Comparison of ENCODE assay signal across 13 cellular contexts in genomic region chr20:43913291-43914025, GRCh38. TPM values are rescaled to one million over a fixed set of nuclear protein-coding genes. Genes with fewer than 3 reads are reported as not detected.
A peak's percentile ranks its signal among the peaks of the same experiment; 100 is the strongest.
DNase-seq lines count a peak whose midpoint lies in the region; ATAC-seq, FAIRE-seq and TF ChIP-seq lines count a peak whose summit lies in the region.
"Had no signal": no experiment of that assay in that cellular context is flagged by ENCODE, and none has a peak within 500 bp of the region (broad histone marks: within the 10 kb centered on the region; RNA-seq: fewer than 3 reads in every experiment).

No MANE protein-coding gene starts in this region.

- peaks cover 15 to 28% (median 20%) of the 10 kb centered on the region in 3 donors for H3K4me1 Mint-ChIP-seq in CD8-positive, alpha-beta memory T cell
- peaks cover 18% of the 10 kb centered on the region for H3K4me1 Mint-ChIP-seq in activated naive CD8-positive, alpha-beta T cell treated with anti-CD3 and anti-CD28 coated beads for 36 hours
- H3K4me1 Mint-ChIP-seq in naive thymus-derived CD8-positive, alpha-beta T cell = peaks cover 10 to 24% (median 19%) of the 10 kb centered on the region in 4 donors

- peak; percentile 69 for FAIRE-seq in HTR-8/SVneo (lab: Jason Lieb, UNC)
- FAIRE-seq: endometrium, RCC 7860 had no signal

- H3K27me3 ChIP-seq in CD8-positive, alpha-beta memory T cell (ENCODE audit: insufficient read depth, low read length, poor library complexity, severe bottlenecking) = peaks cover 22% of the 10 kb centered on the region
- H3K27me3 ChIP-seq: ascending aorta had no signal

- no peaks in the 10 kb centered on the region for H3K36me3 ChIP-seq in CD8-positive, alpha-beta memory T cell (ENCODE audit: insufficient read depth, low read length)
- H3K36me3 ChIP-seq: ascending aorta had no signal

- POLR2A ChIA-PET in CD8-positive, alpha-beta memory T cell (lab: Charles Lee) = no interaction called here
- POLR2A ChIA-PET in naive thymus-derived CD8-positive, alpha-beta T cell (lab: Charles Lee) = interaction anchor here (0.6 kb wide), 1 partner anchor 262 kb away, joined by 3 read pairs; no protein-coding TSS in a partner anchor
- POLR2A ChIA-PET in HEK293T (lab: Yijun Ruan, JAX) = no interaction called here

- peaks cover 36 to 63% of the 10 kb centered on the region in 2 donors for H3K27me3 Mint-ChIP-seq in CD8-positive, alpha-beta memory T cell
- peaks cover 63% of the 10 kb centered on the region for H3K27me3 Mint-ChIP-seq in activated naive CD8-positive, alpha-beta T cell treated with anti-CD3 and anti-CD28 coated beads for 36 hours
- peaks cover 10 to 55% (median 40%) of the 10 kb centered on the region in 5 donors for H3K27me3 Mint-ChIP-seq in naive thymus-derived CD8-positive, alpha-beta T cell

- CTCF ChIA-PET in CD8-positive, alpha-beta memory T cell (lab: Charles Lee) = interaction anchor here (0.7 kb wide), 1 partner anchor 118 kb away, joined by 4 read pairs; no protein-coding TSS in a partner anchor
- CTCF ChIA-PET in HEK293T (lab: Yijun Ruan, JAX) = no interaction called here

- H3K27ac Mint-ChIP-seq in CD8-positive, alpha-beta memory T cell = no peak overlapping the region
- H3K27ac Mint-ChIP-seq in activated naive CD8-positive, alpha-beta T cell treated with anti-CD3 and anti-CD28 coated beads for 36 hours = no peak overlapping the region
- peak overlapping the region in 3 of 10 donors; percentile 11 to 66 (median 36) for H3K27ac Mint-ChIP-seq in naive thymus-derived CD8-positive, alpha-beta T cell

- H3K4me1 ChIP-seq in CD8-positive, alpha-beta memory T cell (ENCODE audit: insufficient read depth, low read length) = peaks cover 15% of the 10 kb centered on the region
- H3K4me1 ChIP-seq: ascending aorta had no signal

- H3K36me3 Mint-ChIP-seq in CD8-positive, alpha-beta memory T cell = peaks cover 0 to 1% (median 0%) of the 10 kb centered on the region in 3 donors
- H3K36me3 Mint-ChIP-seq in activated naive CD8-positive, alpha-beta T cell treated with anti-CD3 and anti-CD28 coated beads for 36 hours = peaks cover 11% of the 10 kb centered on the region
- H3K36me3 Mint-ChIP-seq in naive thymus-derived CD8-positive, alpha-beta T cell = peaks cover 0 to 22% (median 2%) of the 10 kb centered on the region in 3 donors

- H3K4me3 Mint-ChIP-seq in CD8-positive, alpha-beta memory T cell = peak overlapping the region; percentile 62 to 76 (median 71)
- peak overlapping the region; percentile 20 for H3K4me3 Mint-ChIP-seq in activated naive CD8-positive, alpha-beta T cell treated with anti-CD3 and anti-CD28 coated beads for 36 hours
- peak overlapping the region; percentile 57 to 83 (median 73) for H3K4me3 Mint-ChIP-seq in naive thymus-derived CD8-positive, alpha-beta T cell

- no peaks in the 10 kb centered on the region for H3K9me3 ChIP-seq in CD8-positive, alpha-beta memory T cell (ENCODE audit: low read length)

- no peak for DNase-seq in CD8-positive, alpha-beta memory T cell
- DNase-seq in HTR-8/SVneo (ENCODE audit: insufficient read length, low spot score) (no peak), HEK293T (ENCODE audit: extremely low spot score) (no peak), NAMALWA (ENCODE audit: low spot score) (no peak)
- DNase-seq in activated naive CD8-positive, alpha-beta T cell treated with anti-CD3 and anti-CD28 coated beads for 36 hours = no peak
- DNase-seq in naive thymus-derived CD8-positive, alpha-beta T cell = no peak
- DNase-seq: NCI-H1105 treated with DMSO at 0.1 percent for 48 hours, NCI-H510A, substantia nigra had no signal

- H3K27ac ChIP-seq in CD8-positive, alpha-beta memory T cell (ENCODE audit: low read depth, low read length) = no peak overlapping the region
- H3K27ac ChIP-seq: ascending aorta had no signal

- H3K9me3 Mint-ChIP-seq in CD8-positive, alpha-beta memory T cell = peaks cover 13 to 19% (median 16%) of the 10 kb centered on the region in 5 donors
- H3K9me3 Mint-ChIP-seq in activated naive CD8-positive, alpha-beta T cell treated with anti-CD3 and anti-CD28 coated beads for 36 hours = peaks cover 17% of the 10 kb centered on the region
- H3K9me3 Mint-ChIP-seq in naive thymus-derived CD8-positive, alpha-beta T cell = peaks cover 0 to 23% (median 13%) of the 10 kb centered on the region in 9 donors

- no peak for ATAC-seq in naive thymus-derived CD8-positive, alpha-beta T cell
- no peak for ATAC-seq in HG02981 (IDR thresholded peaks at IDR 0.05; ENCODE audit: unreplicated experiment)

- H3K4me3 ChIP-seq in CD8-positive, alpha-beta memory T cell (ENCODE audit: low read length) = no peak overlapping the region

TF ChIP-seq in HEK293T, 16 proteins besides CTCF, POLR2A, EP300 and RAD21:
- TF ChIP-seq BHLHE40 (IDR thresholded peaks at IDR 0.05; ENCODE audit: borderline replicate concordance) (no peak), SUZ12 (IDR thresholded peaks at IDR 0.05) (no peak), PKNOX1 (IDR thresholded peaks at IDR 0.05) (no peak), HDGF (IDR thresholded peaks at IDR 0.05; ENCODE audit: borderline replicate concordance) (no peak), LEF1 (IDR thresholded peaks at IDR 0.05; ENCODE audit: borderline replicate concordance) (no peak), ZNF384 (IDR thresholded peaks at IDR 0.05) (no peak), TARDBP (IDR thresholded peaks at IDR 0.05) (no peak), NFRKB (IDR thresholded peaks at IDR 0.05) (no peak), FOXM1 (IDR thresholded peaks at IDR 0.05; ENCODE audit: borderline replicate concordance) (no peak), FOXA1 (IDR thresholded peaks at IDR 0.05) (no peak), L3MBTL2 (conservative IDR thresholded peaks at IDR 0.05) (no peak), SP1 (IDR thresholded peaks at IDR 0.05) (no peak), ARNT (IDR thresholded peaks at IDR 0.05) (no peak)

RNA-seq across cellular contexts. Expression of gene TOX2, which starts 1.2 kb away (rescaled TPM):
- total RNA-seq in CD8-positive, alpha-beta memory T cell = under 1 TPM; 0.35 to 0.39 TPM
- 1.2 TPM for polyA plus RNA-seq in CD8-positive, alpha-beta memory T cell
- under 1 TPM; 0.45 to 0.52 TPM for total RNA-seq in activated naive CD8-positive, alpha-beta T cell treated with anti-CD3 and anti-CD28 coated beads for 36 hours
- total RNA-seq in naive thymus-derived CD8-positive, alpha-beta T cell = 1 to 10 TPM in 1 of 2 experiments, under 1 TPM in 1; 0.31 to 1.2 TPM
- polyA plus RNA-seq in naive thymus-derived CD8-positive, alpha-beta T cell = 1 to 10 TPM in 2 of 3 donors, under 1 TPM in 1; 0.89 to 1.3 (median 1.2) TPM

Comparison
In these comparisons a context has a peak if more than half of its experiments do, and no peak if none do; other contexts are left out.
1. H3K4me3 Mint-ChIP-seq: peak in every context shown above with its lines; median percentile 73 in naive thymus-derived CD8-positive, alpha-beta T cell; 71 in CD8-positive, alpha-beta memory T cell; 20 in activated naive CD8-positive, alpha-beta T cell treated with anti-CD3 and anti-CD28 coated beads for 36 hours.